Comparison of ENCODE assay signal across 14 cellular contexts in genomic region chr13:23642110-23642509, GRCh38.
A peak's percentile ranks its signal among the peaks of the same experiment; 100 is the strongest.
DNase-seq lines count a peak whose midpoint lies in the region; ATAC-seq, FAIRE-seq and TF ChIP-seq lines count a peak whose summit lies in the region.
"Had no signal": no experiment of that assay in that cellular context is flagged by ENCODE, and none has a peak within 500 bp of the region (broad histone marks: within the 10 kb centered on the region; RNA-seq: fewer than 3 reads in every experiment).

No MANE protein-coding gene starts in this region.

- H3K4me3 ChIP-seq in AG10803 (ENCODE audit: low read length): no peak overlapping the region
- no peak overlapping the region for H3K4me3 ChIP-seq in IMR-90 (ENCODE audit: insufficient read depth, low read depth, low read length)
- H3K4me3 ChIP-seq in bronchial epithelial cell (ENCODE audit: low read depth, low read length): no peak overlapping the region
- H3K4me3 ChIP-seq in keratinocyte (ENCODE audit: control insufficient read depth in 2 of 3, extremely low read depth in 1 of 3, insufficient read depth in 2 of 3, low read depth in 1 of 3, low read length in 3 of 3): no peak overlapping the region
- no peak overlapping the region for H3K4me3 ChIP-seq in neural progenitor cell
- H3K4me3 ChIP-seq in osteoblast (ENCODE audit: insufficient read depth, low read length): no peak overlapping the region
- H3K4me3 ChIP-seq: BLaER1 treated with 17β-estradiol and CSF1 and Interleukin-3, amounts not matched to agents 10 nM and 100 nM had no signal

- H2AK9ac ChIP-seq in IMR-90 (replicated peaks; ENCODE audit: low read depth, low read length, poor library complexity): no peak overlapping the region

- peaks cover 37% of the 10 kb centered on the region for H3K36me3 Mint-ChIP-seq in neural progenitor cell
- H3K36me3 Mint-ChIP-seq: CD4-positive, CD25-positive, alpha-beta regulatory T cell had no signal

- H3K56ac ChIP-seq in IMR-90 (ENCODE audit: extremely low read depth, insufficient read depth, low read length): no peak overlapping the region

- H2BK5ac ChIP-seq in IMR-90 (ENCODE audit: low read depth, low read length, poor library complexity, severe bottlenecking): no peak overlapping the region

- DNase-seq in AG10803 (ENCODE audit: low read depth) (peak; percentile 34), IMR-90 (peak; percentile 30), bronchial epithelial cell (ENCODE audit: low read depth) (peak; percentile 56), keratinocyte (ENCODE audit: low read depth, low spot score) (no peak), GM20000 (ENCODE audit: low spot score) (no peak), neural progenitor cell (ENCODE audit: low spot score) (no peak), NCI-H2107 (lab: John Stamatoyannopoulos, UW) (no peak), osteoblast (ENCODE audit: insufficient read length, low spot score, missing footprints) (no peak)
- DNase-seq: CD4-positive, CD25-positive, alpha-beta regulatory T cell; DMS79; KBM-7 had no signal

- dilution Hi-C loops in IMR-90 (cut with HindIII; ENCODE audit: low sequenced_read_pairs, unreplicated experiment): no loop called here
- dilution Hi-C loops in keratinocyte (cut with MboI; ENCODE audit: extremely low pct_ligation_motif_present, low sequenced_read_pairs): no loop called here

- H2BK120ac ChIP-seq in IMR-90 (ENCODE audit: low read depth, low read length): no peak overlapping the region

- CTCF ChIA-PET in IMR-90 (lab: Yijun Ruan, JAX): no interaction called here

- peaks cover 22% of the 10 kb centered on the region for H3K4me1 Mint-ChIP-seq in neural progenitor cell
- H3K4me1 Mint-ChIP-seq: CD4-positive, CD25-positive, alpha-beta regulatory T cell had no signal

- H3K4ac ChIP-seq in IMR-90 (ENCODE audit: low read depth, low read length): no peak overlapping the region

- H2BK15ac ChIP-seq in IMR-90 (ENCODE audit: low read depth, low read length): no peak overlapping the region

- FAIRE-seq in bronchial epithelial cell (lab: Jason Lieb, UNC): no peak
- no peak for FAIRE-seq in keratinocyte (lab: Jason Lieb, UNC)
- FAIRE-seq: A204.1 had no signal

- no peak overlapping the region for H3K4me2 ChIP-seq in IMR-90 (ENCODE audit: low read depth, low read length)
- peak overlapping the region; percentile 13 for H3K4me2 ChIP-seq in keratinocyte (ENCODE audit: control insufficient read depth, extremely low read depth, insufficient read depth, low read depth, low read length)
- no peak overlapping the region for H3K4me2 ChIP-seq in neural progenitor cell
- H3K4me2 ChIP-seq in osteoblast (ENCODE audit: insufficient read depth, low read length): no peak overlapping the region
- H3K4me2 ChIP-seq: BLaER1 treated with 17β-estradiol and CSF1 and Interleukin-3, amounts not matched to agents 10 nM and 100 nM had no signal

- no peaks in the 10 kb centered on the region for H3K27me3 Mint-ChIP-seq in neural progenitor cell (ENCODE audit: insufficient read depth, low read depth)
- H3K27me3 Mint-ChIP-seq: CD4-positive, CD25-positive, alpha-beta regulatory T cell had no signal

- H3K18ac ChIP-seq in IMR-90 (ENCODE audit: low read depth, low read length): no peak overlapping the region

- H3K79me2 ChIP-seq in keratinocyte (ENCODE audit: control insufficient read depth, insufficient read depth, low read length) (no peaks in the 10 kb centered on the region), neural progenitor cell (ENCODE audit: low read depth) (no peaks in the 10 kb centered on the region), osteoblast (ENCODE audit: insufficient read depth, low read length) (no peaks in the 10 kb centered on the region)

- H3K14ac ChIP-seq in IMR-90 (replicated peaks; ENCODE audit: low read depth, low read length): no peak overlapping the region

- no CpG with 5 or more reads among the region's 4 CpGs for WGBS in IMR-90 (ENCODE audit: extremely low coverage in 2 of 2, insufficient read length in 1 of 2), 2 experiments

- H3K9me1 ChIP-seq in IMR-90 (ENCODE audit: insufficient read depth, low read length) (peaks cover 5% of the 10 kb centered on the region; the same call in 1 of the 2 replicates), keratinocyte (ENCODE audit: control insufficient read depth, extremely low read depth, insufficient read depth, low read length) (no peaks in the 10 kb centered on the region)

- POLR2A ChIA-PET in IMR-90 (lab: Charles Lee; ENCODE audit: unreplicated experiment): no interaction called here

- TF ChIP-seq CTCF in AG10803 (conservative IDR thresholded peaks at IDR 0.05; ENCODE audit: low read length): no peak
- no peak for TF ChIP-seq CTCF in IMR-90 (conservative IDR thresholded peaks at IDR 0.05; ENCODE audit: low read depth, low read length)
- no peak for TF ChIP-seq CTCF in bronchial epithelial cell (IDR thresholded peaks at IDR 0.05; ENCODE audit: insufficient read depth, low read length, severe bottlenecking)
- TF ChIP-seq CTCF in keratinocyte (optimal IDR thresholded peaks at IDR 0.05 in 1 of 3, IDR thresholded peaks at IDR 0.05 in 1 of 3, conservative IDR thresholded peaks at IDR 0.05 in 1 of 3; ENCODE audit: extremely low read depth in 1 of 3, insufficient read depth in 2 of 3, low read length in 3 of 3): no peak
- no peak for TF ChIP-seq CTCF in GM20000 (IDR thresholded peaks at IDR 0.05; ENCODE audit: extremely low read depth, missing control alignments)
- TF ChIP-seq CTCF in neural progenitor cell (IDR thresholded peaks at IDR 0.05): no peak
- no peak for TF ChIP-seq CTCF in osteoblast (IDR thresholded peaks at IDR 0.05; ENCODE audit: extremely low read depth, low read depth, low read length)

- no peak overlapping the region for H3K4me3 Mint-ChIP-seq in neural progenitor cell
- H3K4me3 Mint-ChIP-seq: CD4-positive, CD25-positive, alpha-beta regulatory T cell had no signal

- peaks cover 33% of the 10 kb centered on the region for H3K36me3 ChIP-seq in IMR-90 (ENCODE audit: control insufficient read depth, insufficient read depth, low read length)
- no peaks in the 10 kb centered on the region for H3K36me3 ChIP-seq in bronchial epithelial cell (ENCODE audit: control insufficient read depth, insufficient read depth, low read length)
- no peaks in the 10 kb centered on the region for H3K36me3 ChIP-seq in keratinocyte (ENCODE audit: control insufficient read depth in 2 of 2, extremely low read depth in 1 of 2, insufficient read depth in 2 of 2, low read length in 2 of 2)
- no peaks in the 10 kb centered on the region for H3K36me3 ChIP-seq in neural progenitor cell
- no peaks in the 10 kb centered on the region for H3K36me3 ChIP-seq in osteoblast (ENCODE audit: insufficient read depth, low read length)
- H3K36me3 ChIP-seq: BLaER1 treated with 17β-estradiol and CSF1 and Interleukin-3, amounts not matched to agents 10 nM and 100 nM had no signal

- no peak overlapping the region for H4K5ac ChIP-seq in IMR-90 (ENCODE audit: low read depth, low read length)

- no peak overlapping the region for H3K9ac ChIP-seq in IMR-90 (ENCODE audit: low read depth, low read length)
- H3K9ac ChIP-seq in keratinocyte (ENCODE audit: control insufficient read depth, extremely low read depth, insufficient read depth, low read length): no peak overlapping the region
- no peak overlapping the region for H3K9ac ChIP-seq in neural progenitor cell
- H3K9ac ChIP-seq: BLaER1 treated with 17β-estradiol and CSF1 and Interleukin-3, amounts not matched to agents 10 nM and 100 nM had no signal

- no peak overlapping the region for H4K91ac ChIP-seq in IMR-90 (ENCODE audit: insufficient read depth, low read depth, low read length)

- ATAC-seq in IMR-90 (ENCODE audit: low read depth): no peak
- ATAC-seq: HCT116 had no signal

- no peak overlapping the region for H3K23ac ChIP-seq in IMR-90 (ENCODE audit: low read depth, low read length)

- intact Hi-C loops in IMR-90 (cut with micrococcal nuclease): no loop called here

- no peak overlapping the region for H3K27ac Mint-ChIP-seq in neural progenitor cell
- H3K27ac Mint-ChIP-seq: CD4-positive, CD25-positive, alpha-beta regulatory T cell had no signal

- no peak overlapping the region for H2AFZ ChIP-seq in IMR-90 (replicated peaks; ENCODE audit: low read length, poor library complexity)
- H2AFZ ChIP-seq in keratinocyte (ENCODE audit: control insufficient read depth, low read length): no peak overlapping the region
- no peak overlapping the region for H2AFZ ChIP-seq in neural progenitor cell (replicated peaks)
- H2AFZ ChIP-seq in osteoblast (ENCODE audit: low read length): no peak overlapping the region

- H4K8ac ChIP-seq in IMR-90 (ENCODE audit: low read depth in 2 of 2, low read length in 2 of 2): no peak overlapping the region

- H3K4me1 ChIP-seq in IMR-90 (ENCODE audit: control insufficient read depth, insufficient read depth, low read length): peaks cover 8% of the 10 kb centered on the region
- H3K4me1 ChIP-seq in keratinocyte (ENCODE audit: control insufficient read depth, extremely low read depth, insufficient read depth, low read length): peaks cover 4% of the 10 kb centered on the region
- H3K4me1 ChIP-seq in neural progenitor cell: peaks cover 23% of the 10 kb centered on the region
- peaks cover 21% of the 10 kb centered on the region for H3K4me1 ChIP-seq in osteoblast (ENCODE audit: insufficient read depth, low read length)

- in situ Hi-C loops in IMR-90 (cut with MboI; ENCODE audit: low sequenced_read_pairs): no loop called here

- H3K27ac ChIP-seq in IMR-90 (ENCODE audit: insufficient read depth, low read length) (no peak overlapping the region), keratinocyte (ENCODE audit: control insufficient read depth, insufficient read depth, low read length) (no peak overlapping the region), neural progenitor cell (no peak overlapping the region), osteoblast (ENCODE audit: low read depth, low read length) (no peak overlapping the region)
- H3K27ac ChIP-seq: BLaER1 treated with 17β-estradiol and CSF1 and Interleukin-3, amounts not matched to agents 10 nM and 100 nM had no signal

- H3F3A ChIP-seq in neural progenitor cell (ENCODE audit: low read depth): peaks cover 17% of the 10 kb centered on the region

- TF ChIP-seq RAD21 in IMR-90 (IDR thresholded peaks at IDR 0.05; ENCODE audit: low read length): no peak

- H4K20me1 ChIP-seq in IMR-90 (ENCODE audit: insufficient read depth, low read length) (no peaks in the 10 kb centered on the region), keratinocyte (ENCODE audit: control insufficient read depth, extremely low read depth, insufficient read depth, low read length) (no peaks in the 10 kb centered on the region), neural progenitor cell (ENCODE audit: low read depth) (no peaks in the 10 kb centered on the region), osteoblast (ENCODE audit: insufficient read depth, low read length) (no peaks in the 10 kb centered on the region)
- H4K20me1 ChIP-seq: BLaER1 treated with 17β-estradiol and CSF1 and Interleukin-3, amounts not matched to agents 10 nM and 100 nM had no signal

- H3K27me3 ChIP-seq in IMR-90 (ENCODE audit: control insufficient read depth, insufficient read depth, low read length) (no peaks in the 10 kb centered on the region), bronchial epithelial cell (ENCODE audit: control insufficient read depth, insufficient read depth, low read length) (no peaks in the 10 kb centered on the region), keratinocyte (ENCODE audit: control insufficient read depth, extremely low read depth, insufficient read depth, low read length) (no peaks in the 10 kb centered on the region), neural progenitor cell (no peaks in the 10 kb centered on the region), osteoblast (ENCODE audit: insufficient read depth, low read length) (no peaks in the 10 kb centered on the region)
- H3K27me3 ChIP-seq: BLaER1 treated with 17β-estradiol and CSF1 and Interleukin-3, amounts not matched to agents 10 nM and 100 nM had no signal

- no TSS peak for BruUV-seq in IMR-90 (replicated peaks; lab: Mats Ljungman, UMichigan)

- no peak overlapping the region for H2BK20ac ChIP-seq in IMR-90 (ENCODE audit: low read depth, low read length)

- H3K79me1 ChIP-seq in IMR-90 (ENCODE audit: low read depth in 1 of 2, low read length in 2 of 2): peaks cover 0 to 22% of the 10 kb centered on the region in 2 experiments; a peak in 3 of 4 replicates

- H3K9me3 ChIP-seq in IMR-90 (ENCODE audit: control insufficient read depth, insufficient read depth, low read length) (no peaks in the 10 kb centered on the region), keratinocyte (ENCODE audit: control insufficient read depth, low read depth, low read length) (no peaks in the 10 kb centered on the region), neural progenitor cell (ENCODE audit: low read depth) (no peaks in the 10 kb centered on the region), osteoblast (ENCODE audit: low read depth, low read length) (no peaks in the 10 kb centered on the region)

- TF ChIP-seq POLR2A in IMR-90 (IDR thresholded peaks at IDR 0.05; ENCODE audit: low read depth, low read length): no peak

- no peak overlapping the region for H2AK5ac ChIP-seq in IMR-90 (ENCODE audit: low read depth, low read length)

- H3K9me3 Mint-ChIP-seq in neural progenitor cell: no peaks in the 10 kb centered on the region

Comparison
In these comparisons a context has a peak if more than half of its experiments do, and no peak if none do; other contexts are left out.
1. DNase-seq: peak in AG10803 (single experiment), IMR-90 (single experiment) and bronchial epithelial cell (single experiment); none in keratinocyte (single experiment), GM20000 (single experiment), neural progenitor cell (single experiment), NCI-H2107 (single experiment) and osteoblast (single experiment).